In genomic region chr9:77177143-77177893, GRCh38 we compare ENCODE assay signal across 8 cellular contexts. TPM values are rescaled to one million over a fixed set of nuclear protein-coding genes. Genes with fewer than 3 reads are reported as not detected.
DNase-seq lines count a peak whose midpoint lies in the region; ATAC-seq and TF ChIP-seq lines count a peak whose summit lies in the region.

VPS13A (plus strand) TSS chr9:77177534; CDS start chr9:77177705, 171 bp downstream.

- peak within 1 kb of the TSS; percentile 88 for H2AFZ ChIP-seq in mammary epithelial cell (ENCODE audit: low read depth, low read length)

- DNase-seq in AG04450 (ENCODE audit: low read depth, low spot score) (peak; percentile 71), NCI-H2196 (lab: John Stamatoyannopoulos, UW; ENCODE audit: unreplicated experiment) (peak; percentile 97), mammary epithelial cell (peak; percentile 95), iPS-NIHi7 (ENCODE audit: extremely low spot score) (peak; percentile 96), spleen (peak; percentile 97)

- H3K4me1 ChIP-seq in mammary epithelial cell (ENCODE audit: insufficient read depth, low read length), result peaks cover 8% of the 10 kb centered on the region
- H3K4me1 ChIP-seq in spleen, result peaks cover 8 to 42% (median 17%) of the 10 kb centered on the region in 6 donors

- peak within 1 kb of the TSS; percentile 93 for H3K4me2 ChIP-seq in mammary epithelial cell (ENCODE audit: insufficient read depth, low read depth, low read length)

- WGBS in mammary epithelial cell (ENCODE audit: low coverage, missing lambda C conversion rate), result 3% methylated on average over 29 of the region's 89 CpGs
- 0 to 4% (median 0%) methylated on average over 9 to 89 of the region's 89 CpGs for WGBS in spleen, 5 donors

- H4K20me1 ChIP-seq in mammary epithelial cell (ENCODE audit: insufficient read depth, low read length), result no peaks in the 10 kb centered on the region

- TF ChIP-seq POLR2A in spleen (IDR thresholded peaks at IDR 0.05), result peak in 1 of 3 donors; percentile 46

- dilution Hi-C loops in mammary epithelial cell (cut with HindIII; ENCODE audit: low sequenced_read_pairs), result no loop called here

- H3K9me3 ChIP-seq in AG04450 (ENCODE audit: control insufficient read depth, insufficient read depth, low read length) (no peaks in the 10 kb centered on the region; the same call in 1 of the 2 replicates), mammary epithelial cell (replicated peaks; ENCODE audit: insufficient read depth, low read length) (no peaks in the 10 kb centered on the region), spleen (no peaks in the 10 kb centered on the region)

- H3K4me3 ChIP-seq in AG04450 (ENCODE audit: low read depth, low read length) (peak within 1 kb of the TSS; percentile 91), mammary epithelial cell (replicated peaks in 1 of 3; ENCODE audit: insufficient read depth in 1 of 3, low read depth in 2 of 3, low read length in 3 of 3) (peak within 1 kb of the TSS; percentile 91 to 98 (median 94)), spleen (peak within 1 kb of the TSS; percentile 72 to 84 (median 79))

- in situ Hi-C loops in mammary epithelial cell (cut with MboI; ENCODE audit: low sequenced_read_pairs in 2 of 2), result no loop called here

- H3K27ac ChIP-seq in AG04450 (ENCODE audit: low read depth, low read length) (peak within 1 kb of the TSS; percentile 73), VCaP (peak within 1 kb of the TSS; percentile 96), mammary epithelial cell (ENCODE audit: insufficient read depth, low read depth, low read length) (peak within 1 kb of the TSS; percentile 74), spleen (peak within 1 kb of the TSS; percentile 71 to 89 (median 86))

- peaks cover 48% of the 10 kb centered on the region for H3K79me2 ChIP-seq in mammary epithelial cell (ENCODE audit: insufficient read depth, low read length)

- no TSS peak for BruUV-seq in mammary epithelial cell (replicated peaks; lab: Mats Ljungman, UMichigan)

- POLR2A ChIA-PET in AG04450 (lab: Yijun Ruan, JAX), result no interaction called here

- H3K9ac ChIP-seq in mammary epithelial cell (ENCODE audit: insufficient read depth, low read length), result peak within 1 kb of the TSS; percentile 84

- intact Hi-C loops in mammary epithelial cell (cut with micrococcal nuclease) (no loop called here), spleen (cut with DNase I; ENCODE audit: low total_unique reads) (no loop called here)

- ATAC-seq in GM18870 (IDR thresholded peaks at IDR 0.05; ENCODE audit: unreplicated experiment), result peak; percentile 71
- peak; percentile 91 for ATAC-seq in HG03135 (IDR thresholded peaks at IDR 0.05; ENCODE audit: unreplicated experiment)

- H3K27me3 ChIP-seq in AG04450 (ENCODE audit: control insufficient read depth, insufficient read depth, low read length) (no peaks in the 10 kb centered on the region), mammary epithelial cell (ENCODE audit: insufficient read depth, low read length) (no peaks in the 10 kb centered on the region), spleen (replicated peaks in 1 of 7) (no peaks in the 10 kb centered on the region)

- peak; percentile 30 for TF ChIP-seq CTCF in AG04450 (IDR thresholded peaks at IDR 0.05; ENCODE audit: low read depth, low read length)
- TF ChIP-seq CTCF in VCaP (conservative IDR thresholded peaks at IDR 0.05), result peak; percentile 45
- TF ChIP-seq CTCF in mammary epithelial cell (conservative IDR thresholded peaks at IDR 0.05 in 1 of 2, IDR thresholded peaks at IDR 0.05 in 1 of 2; ENCODE audit: extremely low read depth in 1 of 2, insufficient read depth in 1 of 2, low read depth in 1 of 2, low read length in 2 of 2), result peak in 1 of 2 donors; percentile 47
- peak in 5 of 11 experiments; percentile 16 to 48 (median 30) for TF ChIP-seq CTCF in spleen (IDR thresholded peaks at IDR 0.05 in 8 of 11, conservative IDR thresholded peaks at IDR 0.05 in 3 of 11)

- CTCF ChIA-PET in AG04450 (lab: Charles Lee), result interaction anchor here (0.7 to 3.3 kb wide), 4 partner anchors 10 to 280 kb away, joined by 3 to 31 read pairs (median 4); no protein-coding TSS in a partner anchor
- CTCF ChIA-PET in mammary epithelial cell (lab: Charles Lee; ENCODE audit: low non-redundant PET), result interaction anchor here (0.6 kb wide), 1 partner anchor 42 kb away, joined by 4 read pairs; no protein-coding TSS in a partner anchor

- H3K36me3 ChIP-seq in mammary epithelial cell (ENCODE audit: insufficient read depth, low read length), result no peaks in the 10 kb centered on the region
- no peaks in the 10 kb centered on the region for H3K36me3 ChIP-seq in spleen

RNA-seq across cellular contexts. Expression of gene VPS13A, which starts in this region (rescaled TPM):
- polyA plus RNA-seq in AG04450 (2011; rRNA removed) (24.3 and 41.8 TPM in 2 replicates), mammary epithelial cell (9.5 TPM), spleen (10 to 100 TPM in 2 of 3 donors, 1 to 10 TPM in 1; 7.5 to 15.2 (median 13.0) TPM)
- 31.0 and 70.7 TPM in 2 replicates for polyA minus RNA-seq in AG04450 (2011; rRNA and poly(A)+ RNA removed)
- total RNA-seq in mammary epithelial cell (10 to 100 TPM; 37.0 to 70.0 TPM), spleen (10 to 100 TPM; 35.8 to 90.9 (median 64.2) TPM)
- polyA minus RNA-seq in mammary epithelial cell, result 15.4 TPM

Comparison
In these comparisons a context has a peak if more than half of its experiments do, and no peak if none do; other contexts are left out.
1. Peak in every context shown above with its lines: DNase-seq, ATAC-seq, H3K4me3 ChIP-seq and H3K27ac ChIP-seq.